ENCODE assay signal across 10 cellular contexts in the genomic region with DNA sequence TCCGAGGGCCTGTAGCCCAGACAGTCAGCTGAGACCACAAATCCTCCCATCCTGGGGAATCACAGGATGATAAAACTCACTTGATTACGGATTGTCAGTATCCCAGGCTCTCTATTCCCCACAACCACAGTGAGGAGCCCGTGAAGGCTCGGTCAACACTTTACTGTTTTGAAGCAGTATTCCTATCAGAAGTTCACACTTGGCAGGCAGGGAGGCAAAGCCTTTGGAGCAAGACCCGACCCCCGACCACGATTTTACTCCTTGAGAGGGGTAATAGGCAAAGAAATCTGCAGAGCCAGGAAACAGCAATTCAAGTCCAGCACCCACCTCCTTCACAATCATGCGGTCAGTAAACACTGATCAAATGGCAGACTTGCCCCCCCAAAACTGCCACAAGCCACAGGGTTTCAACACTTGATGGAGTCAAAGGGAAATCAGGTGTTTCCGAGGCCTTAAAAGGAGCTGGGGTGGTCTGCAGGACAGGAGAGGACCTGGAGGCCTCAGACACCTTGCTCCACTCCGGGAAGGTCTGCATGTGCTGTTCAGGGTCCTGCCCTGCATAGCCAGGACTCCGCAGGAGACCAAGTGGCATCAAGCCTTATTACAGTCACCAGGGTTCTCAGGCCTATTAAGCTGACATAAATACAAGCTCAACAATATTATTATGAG. TPM values are rescaled to one million over a fixed set of nuclear protein-coding genes. Genes with fewer than 3 reads are reported as not detected.
DNase-seq lines count a peak whose midpoint lies in the region; ATAC-seq and TF ChIP-seq lines count a peak whose summit lies in the region.
"Had no signal": no experiment of that assay in that cellular context is flagged by ENCODE, and none has a peak within 500 bp of the region (broad histone marks: within the 10 kb centered on the region; RNA-seq: fewer than 3 reads in every experiment).

No MANE protein-coding gene starts in this region.

- H3K9ac ChIP-seq in GM23248 (no peak overlapping the region), smooth muscle cell (ENCODE audit: low read depth) (no peak overlapping the region)

- H3K9me2 ChIP-seq in GM23248 (ENCODE audit: insufficient read depth) = no peaks in the 10 kb centered on the region

- H3K36me3 Mint-ChIP-seq in WTC11 = no peaks in the 10 kb centered on the region
- no peaks in the 10 kb centered on the region for H3K36me3 Mint-ChIP-seq in nephron progenitor cell (ENCODE audit: low read depth)

- H3K27ac Mint-ChIP-seq in WTC11 (peak overlapping the region; percentile 42), nephron progenitor cell (no peak overlapping the region)

- TF ChIP-seq CTCF in WTC11 (IDR thresholded peaks at IDR 0.05) (no peak), smooth muscle cell (IDR thresholded peaks at IDR 0.05; ENCODE audit: borderline replicate concordance, insufficient read depth, poor library complexity, severe bottlenecking) (no peak), nephron progenitor cell (IDR thresholded peaks at IDR 0.05) (no peak), brain microvascular endothelial cell (IDR thresholded peaks at IDR 0.05; ENCODE audit: low read depth, low read length, missing control alignments) (no peak)

- H3K27ac ChIP-seq in GM23248 = 0 out of 2 replicates have a peak overlapping the region, but pooled peaks have one; percentile 7
- peak overlapping the region; percentile 52 for H3K27ac ChIP-seq in smooth muscle cell (ENCODE audit: low read depth)
- no peak overlapping the region for H3K27ac ChIP-seq in brain microvascular endothelial cell

- H3K9me3 Mint-ChIP-seq in WTC11 (no peaks in the 10 kb centered on the region), nephron progenitor cell (no peaks in the 10 kb centered on the region)

- 71 to 76% methylated on average over 11 of the region's 11 CpGs for WGBS in GM23248 (ENCODE audit: low coverage in 1 of 2, low lambda C conversion rate in 2 of 2, missing lambda C conversion rate in 2 of 2), 2 experiments
- 82% methylated on average over 11 of the region's 11 CpGs for WGBS in smooth muscle cell (ENCODE audit: low lambda C conversion rate)

- H3K27me3 Mint-ChIP-seq in WTC11 (ENCODE audit: low read depth) (no peaks in the 10 kb centered on the region), nephron progenitor cell (ENCODE audit: low read depth, poor library complexity) (no peaks in the 10 kb centered on the region)

- H3K4me1 ChIP-seq in GM23248 (ENCODE audit: insufficient read depth) (peaks cover 28% of the 10 kb centered on the region), smooth muscle cell (ENCODE audit: low read depth) (peaks cover 8% of the 10 kb centered on the region)

- H2AFZ ChIP-seq in GM23248 = no peak overlapping the region
- no peak overlapping the region for H2AFZ ChIP-seq in smooth muscle cell (ENCODE audit: low read depth)

- H3K27me3 ChIP-seq in GM23248 (replicated peaks; ENCODE audit: insufficient read depth) = no peaks in the 10 kb centered on the region
- no peaks in the 10 kb centered on the region for H3K27me3 ChIP-seq in smooth muscle cell (ENCODE audit: low read depth)
- H3K27me3 ChIP-seq in brain microvascular endothelial cell (replicated peaks) = no peaks in the 10 kb centered on the region

- POLR2A ChIA-PET in WTC11 (lab: Charles Lee) = no interaction called here

- CTCF ChIA-PET in WTC11 (lab: Charles Lee) = no interaction called here

- in situ Hi-C loops in GM23248 (cut with MboI) = no loop called here
- in situ Hi-C loops in brain microvascular endothelial cell (cut with HindIII; ENCODE audit: low pct_ligation_motif_present, low sequenced_read_pairs) = no loop called here

- H3K4me1 Mint-ChIP-seq in WTC11 = peaks cover 69% of the 10 kb centered on the region
- H3K4me1 Mint-ChIP-seq in nephron progenitor cell = peaks cover 50% of the 10 kb centered on the region

- H3K4me3 Mint-ChIP-seq in WTC11 (no peak overlapping the region), nephron progenitor cell (no peak overlapping the region)

- H3K4me3 ChIP-seq in GM23248 (no peak overlapping the region), smooth muscle cell (no peak overlapping the region), brain microvascular endothelial cell (ENCODE audit: low read depth, low read length) (no peak overlapping the region)

- H3K79me2 ChIP-seq in GM23248 (ENCODE audit: insufficient read depth) (peaks cover 100% of the 10 kb centered on the region), smooth muscle cell (ENCODE audit: low read depth) (peaks cover 94% of the 10 kb centered on the region)

- H3K9me3 ChIP-seq in GM23248 (ENCODE audit: low read depth) (no peaks in the 10 kb centered on the region), smooth muscle cell (replicated peaks; ENCODE audit: low read depth) (no peaks in the 10 kb centered on the region)

- no peak for DNase-seq in GM23248
- no peak for DNase-seq in WTC11 (ENCODE audit: low spot score)
- DNase-seq in islet precursor cell = peak; percentile 43
- DNase-seq in smooth muscle cell (lab: John Stamatoyannopoulos, UW; ENCODE audit: unreplicated experiment) = no peak
- DNase-seq in nephron progenitor cell = no peak
- no peak for DNase-seq in brain microvascular endothelial cell
- DNase-seq: activated T-cell treated with anti-CD3 and anti-CD28 coated beads, Interleukin-2, amount 50 U/mL, for 48 hours; SIG-M5 had no signal

- H3K4me2 ChIP-seq in GM23248 (ENCODE audit: unreplicated experiment) (peak overlapping the region; percentile 19), smooth muscle cell (no peak overlapping the region)

- no peaks in the 10 kb centered on the region for H3K36me3 ChIP-seq in GM23248 (ENCODE audit: low read depth)
- H3K36me3 ChIP-seq in smooth muscle cell (ENCODE audit: low read depth) = no peaks in the 10 kb centered on the region
- no peaks in the 10 kb centered on the region for H3K36me3 ChIP-seq in brain microvascular endothelial cell (replicated peaks)

- ATAC-seq in WTC11 (no peak), GM19324 (IDR thresholded peaks at IDR 0.05; ENCODE audit: low FRiP score, unreplicated experiment) (no peak), HG03025 (IDR thresholded peaks at IDR 0.05; ENCODE audit: low FRiP score, unreplicated experiment) (no peak)

- H4K20me1 ChIP-seq in GM23248 (ENCODE audit: insufficient read depth) = 0 out of 2 replicates have a peak, but pooled peaks cover 2% of the 10 kb centered on the region
- peaks cover 100% of the 10 kb centered on the region for H4K20me1 ChIP-seq in smooth muscle cell (ENCODE audit: low read depth)

- H3F3A ChIP-seq in GM23248 (ENCODE audit: insufficient read depth) = no peaks in the 10 kb centered on the region
- no peaks in the 10 kb centered on the region for H3F3A ChIP-seq in smooth muscle cell (ENCODE audit: low read depth)

TF ChIP-seq in WTC11, 78 proteins besides CTCF, POLR2A, EP300 and RAD21 (continues in another document):
- TF ChIP-seq ZNF416 (CRISPR knock-in tag; IDR thresholded peaks at IDR 0.05) = no peak
- TF ChIP-seq ZNF396 (CRISPR knock-in tag; IDR thresholded peaks at IDR 0.05; ENCODE audit: borderline replicate concordance) = no peak
- TF ChIP-seq, protein P1, sequence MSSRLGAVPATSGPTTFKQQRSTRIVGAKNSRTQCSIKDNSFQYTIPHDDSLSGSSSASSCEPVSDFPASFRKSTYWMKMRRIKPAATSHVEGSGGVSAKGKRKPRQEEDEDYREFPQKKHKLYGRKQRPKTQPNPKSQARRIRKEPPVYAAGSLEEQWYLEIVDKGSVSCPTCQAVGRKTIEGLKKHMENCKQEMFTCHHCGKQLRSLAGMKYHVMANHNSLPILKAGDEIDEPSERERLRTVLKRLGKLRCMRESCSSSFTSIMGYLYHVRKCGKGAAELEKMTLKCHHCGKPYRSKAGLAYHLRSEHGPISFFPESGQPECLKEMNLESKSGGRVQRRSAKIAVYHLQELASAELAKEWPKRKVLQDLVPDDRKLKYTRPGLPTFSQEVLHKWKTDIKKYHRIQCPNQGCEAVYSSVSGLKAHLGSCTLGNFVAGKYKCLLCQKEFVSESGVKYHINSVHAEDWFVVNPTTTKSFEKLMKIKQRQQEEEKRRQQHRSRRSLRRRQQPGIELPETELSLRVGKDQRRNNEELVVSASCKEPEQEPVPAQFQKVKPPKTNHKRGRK (CRISPR knock-in tag; IDR thresholded peaks at IDR 0.05; ENCODE audit: borderline replicate concordance) = no peak
- no peak for TF ChIP-seq CREM (CRISPR knock-in tag; IDR thresholded peaks at IDR 0.05)
- TF ChIP-seq, protein P2, sequence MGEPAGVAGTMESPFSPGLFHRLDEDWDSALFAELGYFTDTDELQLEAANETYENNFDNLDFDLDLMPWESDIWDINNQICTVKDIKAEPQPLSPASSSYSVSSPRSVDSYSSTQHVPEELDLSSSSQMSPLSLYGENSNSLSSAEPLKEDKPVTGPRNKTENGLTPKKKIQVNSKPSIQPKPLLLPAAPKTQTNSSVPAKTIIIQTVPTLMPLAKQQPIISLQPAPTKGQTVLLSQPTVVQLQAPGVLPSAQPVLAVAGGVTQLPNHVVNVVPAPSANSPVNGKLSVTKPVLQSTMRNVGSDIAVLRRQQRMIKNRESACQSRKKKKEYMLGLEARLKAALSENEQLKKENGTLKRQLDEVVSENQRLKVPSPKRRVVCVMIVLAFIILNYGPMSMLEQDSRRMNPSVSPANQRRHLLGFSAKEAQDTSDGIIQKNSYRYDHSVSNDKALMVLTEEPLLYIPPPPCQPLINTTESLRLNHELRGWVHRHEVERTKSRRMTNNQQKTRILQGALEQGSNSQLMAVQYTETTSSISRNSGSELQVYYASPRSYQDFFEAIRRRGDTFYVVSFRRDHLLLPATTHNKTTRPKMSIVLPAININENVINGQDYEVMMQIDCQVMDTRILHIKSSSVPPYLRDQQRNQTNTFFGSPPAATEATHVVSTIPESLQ (CRISPR knock-in tag; IDR thresholded peaks at IDR 0.05) = no peak

RNA-seq across cellular contexts. Expression of a gene that starts 25.2 kb away (rescaled TPM):
- 45.0 and 53.5 TPM in 2 replicates for total RNA-seq in GM23248 (2014; rRNA removed; shearing (Covaris generic))
- polyA plus RNA-seq in GM23248 (2016; fragmentation: Nextera tagmentation; extraction: Ambion mirVana) (25.6 and 27.5 TPM in 2 replicates), smooth muscle cell (27.5 and 28.1 TPM in 2 replicates)
- total RNA-seq in WTC11 (2021) (30.8 to 38.7 TPM (median 31.4 TPM) in 3 replicates), smooth muscle cell (29.1 and 32.2 TPM in 2 replicates)
